ENCODE assay signal across 1 cellular context in the genomic region with DNA sequence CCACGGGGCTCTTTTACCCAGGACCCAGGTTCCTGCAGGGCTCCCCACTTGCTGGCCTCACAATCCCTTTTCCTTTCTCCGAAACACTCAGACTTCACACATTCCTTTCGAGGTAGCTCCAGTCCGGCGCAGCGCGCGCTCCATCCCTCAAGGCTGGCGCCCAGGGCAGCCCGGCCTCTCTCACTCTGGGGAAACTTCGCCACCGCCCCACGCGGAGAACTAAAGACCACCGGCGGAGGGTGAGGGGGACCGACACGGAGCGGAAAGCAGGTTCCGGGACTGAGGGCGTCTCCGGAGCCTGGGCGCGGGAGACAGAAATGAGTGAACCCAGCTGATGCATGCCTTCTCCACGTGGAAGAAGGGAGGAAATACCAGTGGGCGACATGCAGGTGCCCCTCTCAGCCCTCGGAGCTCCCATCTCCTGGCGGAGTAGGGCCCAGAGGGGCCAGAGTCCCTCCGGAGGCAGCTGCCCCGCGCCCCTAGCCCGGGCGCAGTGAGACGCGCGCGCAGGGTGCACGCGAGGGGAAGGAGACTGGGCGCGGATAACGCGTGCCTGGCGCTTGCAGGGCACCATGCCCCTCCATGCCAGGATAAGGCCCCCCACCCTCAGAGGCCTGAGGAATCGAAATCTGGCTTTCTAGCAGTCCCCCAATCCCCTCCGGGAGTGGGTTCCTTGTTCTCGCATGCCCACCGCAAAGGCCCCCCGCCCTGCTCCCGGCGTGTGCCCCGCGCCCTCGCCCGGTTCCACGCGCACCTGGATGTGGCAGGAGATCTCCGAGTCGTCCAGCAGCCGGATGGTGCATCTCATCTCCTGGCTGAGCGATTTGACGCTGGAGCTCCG.
TF ChIP-seq lines count a peak whose summit lies in the region.

No MANE protein-coding gene starts in this region.

TF ChIP-seq in HepG2, 621 proteins besides CTCF, POLR2A, EP300 and RAD21 (continued from another document and continues in another):
- TF ChIP-seq, protein P1, sequence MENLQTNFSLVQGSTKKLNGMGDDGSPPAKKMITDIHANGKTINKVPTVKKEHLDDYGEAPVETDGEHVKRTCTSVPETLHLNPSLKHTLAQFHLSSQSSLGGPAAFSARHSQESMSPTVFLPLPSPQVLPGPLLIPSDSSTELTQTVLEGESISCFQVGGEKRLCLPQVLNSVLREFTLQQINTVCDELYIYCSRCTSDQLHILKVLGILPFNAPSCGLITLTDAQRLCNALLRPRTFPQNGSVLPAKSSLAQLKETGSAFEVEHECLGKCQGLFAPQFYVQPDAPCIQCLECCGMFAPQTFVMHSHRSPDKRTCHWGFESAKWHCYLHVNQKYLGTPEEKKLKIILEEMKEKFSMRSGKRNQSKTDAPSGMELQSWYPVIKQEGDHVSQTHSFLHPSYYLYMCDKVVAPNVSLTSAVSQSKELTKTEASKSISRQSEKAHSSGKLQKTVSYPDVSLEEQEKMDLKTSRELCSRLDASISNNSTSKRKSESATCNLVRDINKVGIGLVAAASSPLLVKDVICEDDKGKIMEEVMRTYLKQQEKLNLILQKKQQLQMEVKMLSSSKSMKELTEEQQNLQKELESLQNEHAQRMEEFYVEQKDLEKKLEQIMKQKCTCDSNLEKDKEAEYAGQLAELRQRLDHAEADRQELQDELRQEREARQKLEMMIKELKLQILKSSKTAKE (CRISPR knock-in tag; IDR thresholded peaks at IDR 0.05; ENCODE audit: borderline replicate concordance) = 0 out of 2 replicates have a peak, but pooled peaks have one; percentile 24
- TF ChIP-seq NFATC3 (CRISPR knock-in tag; IDR thresholded peaks at IDR 0.05) (no peak), CENPT (CRISPR knock-in tag; IDR thresholded peaks at IDR 0.05; ENCODE audit: low read depth) (no peak), NBN (conservative IDR thresholded peaks at IDR 0.05) (no peak), TBL1XR1 (IDR thresholded peaks at IDR 0.05; ENCODE audit: borderline replicate concordance, low read length, partially characterized antibody) (no peak), ZNF318 (CRISPR knock-in tag; IDR thresholded peaks at IDR 0.05) (no peak), ZNF496 (CRISPR knock-in tag; IDR thresholded peaks at IDR 0.05; ENCODE audit: insufficient replicate concordance) (no peak), ARID5B (CRISPR knock-in tag; IDR thresholded peaks at IDR 0.05) (no peak; the same call in 1 of the 2 replicates), ZNF782 (CRISPR knock-in tag; IDR thresholded peaks at IDR 0.05; ENCODE audit: borderline replicate concordance) (no peak), NR2F1 (CRISPR knock-in tag; IDR thresholded peaks at IDR 0.05) (no peak), KMT2A (CRISPR knock-in tag; IDR thresholded peaks at IDR 0.05) (no peak; the same call in 1 of the 2 replicates), POLR2AphosphoS2 (IDR thresholded peaks at IDR 0.05; ENCODE audit: low read depth, low read length) (no peak), ZNF563 (CRISPR knock-in tag; IDR thresholded peaks at IDR 0.05) (no peak), HNRNPK (IDR thresholded peaks at IDR 0.05; ENCODE audit: low read depth, low read length, poor library complexity, severe bottlenecking) (no peak), ZNF441 (CRISPR knock-in tag; IDR thresholded peaks at IDR 0.05; ENCODE audit: borderline replicate concordance) (no peak), ZNF678 (CRISPR knock-in tag; IDR thresholded peaks at IDR 0.05) (no peak), CCDC6 (CRISPR knock-in tag; IDR thresholded peaks at IDR 0.05) (no peak; the same call in none of the 2 replicates), ARID2 (CRISPR knock-in tag; IDR thresholded peaks at IDR 0.05; ENCODE audit: borderline replicate concordance) (no peak), JUND (CRISPR knock-in tag; IDR thresholded peaks at IDR 0.05) (no peak), AKAP8 (CRISPR knock-in tag; IDR thresholded peaks at IDR 0.05) (no peak), ZNF253 (CRISPR knock-in tag; IDR thresholded peaks at IDR 0.05; ENCODE audit: borderline replicate concordance) (no peak), ZNF720 (CRISPR knock-in tag; IDR thresholded peaks at IDR 0.05) (no peak), ZNF10 (CRISPR knock-in tag; IDR thresholded peaks at IDR 0.05; ENCODE audit: borderline replicate concordance, low read depth) (no peak), ZUFSP (CRISPR knock-in tag; IDR thresholded peaks at IDR 0.05; ENCODE audit: borderline replicate concordance) (no peak), ZZZ3 (CRISPR knock-in tag; IDR thresholded peaks at IDR 0.05; ENCODE audit: borderline replicate concordance) (no peak), TGIF2 (CRISPR knock-in tag; IDR thresholded peaks at IDR 0.05) (no peak), CEBPG (CRISPR knock-in tag; IDR thresholded peaks at IDR 0.05) (no peak)
- TF ChIP-seq, protein P2, sequence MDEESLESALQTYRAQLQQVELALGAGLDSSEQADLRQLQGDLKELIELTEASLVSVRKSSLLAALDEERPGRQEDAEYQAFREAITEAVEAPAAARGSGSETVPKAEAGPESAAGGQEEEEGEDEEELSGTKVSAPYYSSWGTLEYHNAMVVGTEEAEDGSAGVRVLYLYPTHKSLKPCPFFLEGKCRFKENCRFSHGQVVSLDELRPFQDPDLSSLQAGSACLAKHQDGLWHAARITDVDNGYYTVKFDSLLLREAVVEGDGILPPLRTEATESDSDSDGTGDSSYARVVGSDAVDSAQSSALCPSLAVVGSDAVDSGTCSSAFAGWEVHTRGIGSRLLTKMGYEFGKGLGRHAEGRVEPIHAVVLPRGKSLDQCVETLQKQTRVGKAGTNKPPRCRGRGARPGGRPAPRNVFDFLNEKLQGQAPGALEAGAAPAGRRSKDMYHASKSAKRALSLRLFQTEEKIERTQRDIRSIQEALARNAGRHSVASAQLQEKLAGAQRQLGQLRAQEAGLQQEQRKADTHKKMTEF (CRISPR knock-in tag; IDR thresholded peaks at IDR 0.05) = no peak
- TF ChIP-seq, protein P3, sequence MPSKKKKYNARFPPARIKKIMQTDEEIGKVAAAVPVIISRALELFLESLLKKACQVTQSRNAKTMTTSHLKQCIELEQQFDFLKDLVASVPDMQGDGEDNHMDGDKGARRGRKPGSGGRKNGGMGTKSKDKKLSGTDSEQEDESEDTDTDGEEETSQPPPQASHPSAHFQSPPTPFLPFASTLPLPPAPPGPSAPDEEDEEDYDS (CRISPR knock-in tag; IDR thresholded peaks at IDR 0.05) = no peak
- TF ChIP-seq, protein P4, sequence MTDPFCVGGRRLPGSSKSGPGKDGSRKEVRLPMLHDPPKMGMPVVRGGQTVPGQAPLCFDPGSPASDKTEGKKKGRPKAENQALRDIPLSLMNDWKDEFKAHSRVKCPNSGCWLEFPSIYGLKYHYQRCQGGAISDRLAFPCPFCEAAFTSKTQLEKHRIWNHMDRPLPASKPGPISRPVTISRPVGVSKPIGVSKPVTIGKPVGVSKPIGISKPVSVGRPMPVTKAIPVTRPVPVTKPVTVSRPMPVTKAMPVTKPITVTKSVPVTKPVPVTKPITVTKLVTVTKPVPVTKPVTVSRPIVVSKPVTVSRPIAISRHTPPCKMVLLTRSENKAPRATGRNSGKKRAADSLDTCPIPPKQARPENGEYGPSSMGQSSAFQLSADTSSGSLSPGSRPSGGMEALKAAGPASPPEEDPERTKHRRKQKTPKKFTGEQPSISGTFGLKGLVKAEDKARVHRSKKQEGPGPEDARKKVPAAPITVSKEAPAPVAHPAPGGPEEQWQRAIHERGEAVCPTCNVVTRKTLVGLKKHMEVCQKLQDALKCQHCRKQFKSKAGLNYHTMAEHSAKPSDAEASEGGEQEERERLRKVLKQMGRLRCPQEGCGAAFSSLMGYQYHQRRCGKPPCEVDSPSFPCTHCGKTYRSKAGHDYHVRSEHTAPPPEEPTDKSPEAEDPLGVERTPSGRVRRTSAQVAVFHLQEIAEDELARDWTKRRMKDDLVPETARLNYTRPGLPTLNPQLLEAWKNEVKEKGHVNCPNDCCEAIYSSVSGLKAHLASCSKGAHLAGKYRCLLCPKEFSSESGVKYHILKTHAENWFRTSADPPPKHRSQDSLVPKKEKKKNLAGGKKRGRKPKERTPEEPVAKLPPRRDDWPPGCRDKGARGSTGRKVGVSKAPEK (CRISPR knock-in tag; IDR thresholded peaks at IDR 0.05; ENCODE audit: borderline replicate concordance) = no peak
- TF ChIP-seq, protein P5, sequence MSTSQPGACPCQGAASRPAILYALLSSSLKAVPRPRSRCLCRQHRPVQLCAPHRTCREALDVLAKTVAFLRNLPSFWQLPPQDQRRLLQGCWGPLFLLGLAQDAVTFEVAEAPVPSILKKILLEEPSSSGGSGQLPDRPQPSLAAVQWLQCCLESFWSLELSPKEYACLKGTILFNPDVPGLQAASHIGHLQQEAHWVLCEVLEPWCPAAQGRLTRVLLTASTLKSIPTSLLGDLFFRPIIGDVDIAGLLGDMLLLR (CRISPR knock-in tag; IDR thresholded peaks at IDR 0.05) = no peak
